ENCODE assay signal across 20 cellular contexts in genomic region chrX:110159865-110160264, GRCh38.
DNase-seq lines count a peak whose midpoint lies in the region; ATAC-seq, FAIRE-seq and TF ChIP-seq lines count a peak whose summit lies in the region.
"Had no signal": no experiment of that assay in that cellular context is flagged by ENCODE, and none has a peak within 500 bp of the region (broad histone marks: within the 10 kb centered on the region; RNA-seq: fewer than 3 reads in every experiment).

No MANE protein-coding gene starts in this region.

- no peak overlapping the region for H3K4me2 ChIP-seq in smooth muscle cell

- no peak overlapping the region for H3K4me3 Mint-ChIP-seq in CD4-positive, alpha-beta T cell
- H3K4me3 Mint-ChIP-seq: activated CD4-positive, alpha-beta T cell treated with anti-CD3 and anti-CD28 coated beads for 36 hours; activated T-cell treated with anti-CD3 and anti-CD28 coated beads, Interleukin-2, amount 50 U/mL, for 24 hours; CD8-positive, alpha-beta memory T cell; neural crest cell; stimulated activated naive CD8-positive, alpha-beta T cell treated with anti-CD3 and anti-CD28 coated beads, Interleukin-15, Interleukin-2, amounts not matched to agents 100 ng/mL and 50 ng/mL, for 24 hours had no signal

- intact Hi-C loops in psoas muscle (cut with DNase I) = loop anchor here (2.0 to 10.0 kb wide), 3 partner anchors 155 to 249 kb away; partner anchors contain the start of gene AMMECR1 (in 1 of the 2)
- intact Hi-C loops in CD4-positive, alpha-beta T cell (cut with DNase I, micrococcal nuclease) = loop anchor here (1.0 to 5.0 kb wide), 3 partner anchors 248 to 687 kb away; no protein-coding TSS in a partner anchor

- H3K36me3 Mint-ChIP-seq in CD4-positive, alpha-beta T cell (ENCODE audit: low read depth) = peaks cover 3% of the 10 kb centered on the region

- peaks cover 10% of the 10 kb centered on the region for H3K4me1 Mint-ChIP-seq in CD4-positive, alpha-beta T cell (ENCODE audit: low read depth)
- H3K4me1 Mint-ChIP-seq: neural crest cell had no signal

- 55 to 82% (median 72%) methylated on average over 2 of the region's 2 CpGs for WGBS in psoas muscle, 3 donors
- WGBS in smooth muscle cell (ENCODE audit: low lambda C conversion rate) = 80% methylated on average over 2 of the region's 2 CpGs

- no peaks in the 10 kb centered on the region for H3K27me3 Mint-ChIP-seq in CD4-positive, alpha-beta T cell
- H3K27me3 Mint-ChIP-seq: activated CD4-positive, alpha-beta T cell treated with anti-CD3 and anti-CD28 coated beads for 36 hours; stimulated activated naive CD8-positive, alpha-beta T cell treated with anti-CD3 and anti-CD28 coated beads, Interleukin-15, Interleukin-2, amounts not matched to agents 100 ng/mL and 50 ng/mL, for 24 hours had no signal

- H3K9me3 Mint-ChIP-seq in CD4-positive, alpha-beta T cell = no peaks in the 10 kb centered on the region
- H3K9me3 Mint-ChIP-seq: activated T-cell treated with anti-CD3 and anti-CD28 coated beads, Interleukin-2, amount 50 U/mL, for 24 hours; neural crest cell; stimulated activated naive CD8-positive, alpha-beta T cell treated with anti-CD3 and anti-CD28 coated beads, Interleukin-15, Interleukin-2, amounts not matched to agents 100 ng/mL and 50 ng/mL, for 24 hours had no signal

- POLR2A ChIA-PET in CD4-positive, alpha-beta T cell (lab: Charles Lee) = no interaction called here

- H2AFZ ChIP-seq in smooth muscle cell (ENCODE audit: low read depth) = no peak overlapping the region

- no peaks in the 10 kb centered on the region for H3K9me3 ChIP-seq in psoas muscle
- H3K9me3 ChIP-seq in smooth muscle cell (replicated peaks; ENCODE audit: low read depth) = no peaks in the 10 kb centered on the region
- no peaks in the 10 kb centered on the region for H3K9me3 ChIP-seq in CD4-positive, alpha-beta T cell (ENCODE audit: control insufficient read depth, low read length)
- H3K9me3 ChIP-seq: mucosa of descending colon, prostate gland, tibial nerve had no signal

- H3K27ac ChIP-seq in psoas muscle = no peak overlapping the region
- H3K27ac ChIP-seq in smooth muscle cell (ENCODE audit: low read depth) = no peak overlapping the region
- no peak overlapping the region for H3K27ac ChIP-seq in CD4-positive, alpha-beta T cell (ENCODE audit: low read depth, low read length)
- H3K27ac ChIP-seq: cardiac muscle cell, prostate gland, tibial nerve had no signal

- H4K20me1 ChIP-seq in smooth muscle cell (ENCODE audit: low read depth) = no peaks in the 10 kb centered on the region

- H3K79me2 ChIP-seq in smooth muscle cell (ENCODE audit: low read depth) = no peaks in the 10 kb centered on the region

- H3K4me1 ChIP-seq in psoas muscle (peaks cover 4% of the 10 kb centered on the region), smooth muscle cell (ENCODE audit: low read depth) (no peaks in the 10 kb centered on the region)
- H3K4me1 ChIP-seq: prostate gland had no signal

- peak; percentile 39 for ATAC-seq in HG03432 (IDR thresholded peaks at IDR 0.05; ENCODE audit: unreplicated experiment)
- peak in 3 of 4 donors; percentile 25 to 34 (median 34) for ATAC-seq in psoas muscle
- ATAC-seq in CD4-positive, alpha-beta T cell (ENCODE audit: poor library complexity) = no peak
- ATAC-seq in HG02571 (IDR thresholded peaks at IDR 0.05; ENCODE audit: unreplicated experiment) = no peak

- H3F3A ChIP-seq in smooth muscle cell (ENCODE audit: low read depth) = no peaks in the 10 kb centered on the region

- H3K9ac ChIP-seq in smooth muscle cell (ENCODE audit: low read depth) = no peak overlapping the region

- CTCF ChIA-PET in CD4-positive, alpha-beta T cell (lab: Charles Lee) = interaction anchor here (1.0 to 3.3 kb wide), 6 partner anchors 13 to 253 kb away, joined by 3 to 14 read pairs (median 10); no protein-coding TSS in a partner anchor

- H3K36me3 ChIP-seq in bronchial epithelial cell (ENCODE audit: control insufficient read depth, insufficient read depth, low read length) (no peaks in the 10 kb centered on the region), psoas muscle (ENCODE audit: insufficient read depth in 1 of 2, low read depth in 1 of 2) (no peaks in the 10 kb centered on the region), smooth muscle cell (ENCODE audit: low read depth) (no peaks in the 10 kb centered on the region)
- H3K36me3 ChIP-seq: cardiac muscle cell, prostate gland, tibial nerve had no signal

- no peak for DNase-seq in GM18507 (ENCODE audit: extremely low spot score, insufficient read length, low read depth)
- DNase-seq in bronchial epithelial cell (ENCODE audit: low read depth) = peak; percentile 27
- DNase-seq in psoas muscle = no peak
- DNase-seq in DMS153 (lab: John Stamatoyannopoulos, UW) = no peak
- no peak for DNase-seq in smooth muscle cell (lab: John Stamatoyannopoulos, UW; ENCODE audit: unreplicated experiment)
- DNase-seq in CD4-positive, alpha-beta T cell = no peak
- DNase-seq: activated CD8-positive, alpha-beta memory T cell treated with anti-CD3 and anti-CD28 coated beads for 24 hours; activated T-cell treated with anti-CD3 and anti-CD28 coated beads, Interleukin-2, amount 50 U/mL, for 24 hours; cortex of kidney; Right ventricle myocardium superior had no signal

- TF ChIP-seq CTCF in bronchial epithelial cell (IDR thresholded peaks at IDR 0.05; ENCODE audit: insufficient read depth, low read length, severe bottlenecking) = no peak
- no peak for TF ChIP-seq CTCF in psoas muscle (IDR thresholded peaks at IDR 0.05)
- TF ChIP-seq CTCF in smooth muscle cell (IDR thresholded peaks at IDR 0.05; ENCODE audit: borderline replicate concordance, insufficient read depth, poor library complexity, severe bottlenecking) = no peak
- no peak for TF ChIP-seq CTCF in CD4-positive, alpha-beta T cell (IDR thresholded peaks at IDR 0.05)

- H3K4me3 ChIP-seq in bronchial epithelial cell (ENCODE audit: low read depth, low read length) = no peak overlapping the region
- H3K4me3 ChIP-seq in psoas muscle = no peak overlapping the region
- H3K4me3 ChIP-seq in smooth muscle cell = no peak overlapping the region
- H3K4me3 ChIP-seq: cardiac muscle cell, mucosa of descending colon, prostate gland, tibial nerve had no signal

- H3K27me3 ChIP-seq in bronchial epithelial cell (ENCODE audit: control insufficient read depth, insufficient read depth, low read length) (no peaks in the 10 kb centered on the region), psoas muscle (ENCODE audit: insufficient read depth in 3 of 3, low read length in 2 of 3) (peaks cover 0 to 7% (median 0%) of the 10 kb centered on the region in 3 donors), smooth muscle cell (ENCODE audit: low read depth) (no peaks in the 10 kb centered on the region)
- H3K27me3 ChIP-seq in CD4-positive, alpha-beta T cell (ENCODE audit: control insufficient read depth, insufficient read depth, low read length) = no peaks in the 10 kb centered on the region
- H3K27me3 ChIP-seq: cardiac muscle cell had no signal

- no peak overlapping the region for H3K27ac Mint-ChIP-seq in CD4-positive, alpha-beta T cell
- H3K27ac Mint-ChIP-seq: activated CD4-positive, alpha-beta T cell treated with anti-CD3 and anti-CD28 coated beads for 36 hours; activated T-cell treated with anti-CD3 and anti-CD28 coated beads, Interleukin-2, amount 50 U/mL, for 24 hours; stimulated activated naive CD8-positive, alpha-beta T cell treated with anti-CD3 and anti-CD28 coated beads, Interleukin-15, Interleukin-2, amounts not matched to agents 100 ng/mL and 50 ng/mL, for 24 hours had no signal

- FAIRE-seq in GM18507 (lab: Jason Lieb, UNC) = peak; percentile 47
- no peak for FAIRE-seq in bronchial epithelial cell (lab: Jason Lieb, UNC)

Comparison
In these comparisons a context has a peak if more than half of its experiments do, and no peak if none do; other contexts are left out.
1. ATAC-seq: peak in HG03432 (single experiment) and psoas muscle (3 of 4); none in CD4-positive, alpha-beta T cell (single experiment) and HG02571 (single experiment).